Comparison of ENCODE assay signal across 1 cellular context in genomic region chr15:78075490-78076230, GRCh38.
TF ChIP-seq lines count a peak whose summit lies in the region.

No MANE protein-coding gene starts in this region.

TF ChIP-seq in HEK293, 187 proteins besides CTCF, POLR2A, EP300 and RAD21 (continued from another document):
- TF ChIP-seq PRDM2 (tag by site-specific recombination; IDR thresholded peaks at IDR 0.05; ENCODE audit: borderline replicate concordance) (no peak), RBAK (tag by site-specific recombination; IDR thresholded peaks at IDR 0.05) (no peak), ZBTB1 (tag by site-specific recombination; IDR thresholded peaks at IDR 0.05) (no peak), KLF17 (tag by site-specific recombination; IDR thresholded peaks at IDR 0.05) (peak; percentile 43; the same call in 1 of the 2 replicates), TRIM28 (IDR thresholded peaks at IDR 0.05; ENCODE audit: borderline replicate concordance, low read length) (peak; percentile 92; the same call in 1 of the 2 replicates), ZNF692 (tag by site-specific recombination; IDR thresholded peaks at IDR 0.05) (peak; percentile 70), ZNF2 (tag by site-specific recombination; IDR thresholded peaks at IDR 0.05) (0 out of 2 replicates have a peak, but pooled peaks have one; percentile 54), ZNF132 (tag by site-specific recombination; IDR thresholded peaks at IDR 0.05; ENCODE audit: borderline replicate concordance) (no peak), ZNF600 (tag by site-specific recombination; IDR thresholded peaks at IDR 0.05) (peak; percentile 53; the same call in 1 of the 2 replicates), ZBTB17 (tag by site-specific recombination; IDR thresholded peaks at IDR 0.05) (peak; percentile 95), GLIS1 (tag by site-specific recombination; IDR thresholded peaks at IDR 0.05) (peak; percentile 86), ZSCAN23 (tag by site-specific recombination; IDR thresholded peaks at IDR 0.05) (no peak), ZBTB8A (tag by site-specific recombination; IDR thresholded peaks at IDR 0.05) (0 out of 2 replicates have a peak, but pooled peaks have one; percentile 42), KLF1 (tag by site-specific recombination; IDR thresholded peaks at IDR 0.05) (peak; percentile 32; the same call in 1 of the 2 replicates), PRDM1 (tag by site-specific recombination; IDR thresholded peaks at IDR 0.05) (peak; percentile 76), PATZ1 (tag by site-specific recombination; IDR thresholded peaks at IDR 0.05) (peak; percentile 47), ZEB2 (tag by site-specific recombination; IDR thresholded peaks at IDR 0.05) (0 out of 2 replicates have a peak, but pooled peaks have one; percentile 21), FEZF1 (tag by site-specific recombination; IDR thresholded peaks at IDR 0.05) (no peak), PRDM10 (tag by site-specific recombination; IDR thresholded peaks at IDR 0.05) (0 out of 2 replicates have a peak, but pooled peaks have one; percentile 22), SCRT1 (tag by site-specific recombination; IDR thresholded peaks at IDR 0.05; ENCODE audit: borderline replicate concordance) (0 out of 2 replicates have a peak, but pooled peaks have one; percentile 75), ZNF16 (tag by site-specific recombination; IDR thresholded peaks at IDR 0.05; ENCODE audit: low read depth) (no peak), YY2 (tag by site-specific recombination; IDR thresholded peaks at IDR 0.05) (no peak), ZNF580 (tag by site-specific recombination; IDR thresholded peaks at IDR 0.05) (peak; percentile 38; the same call in 1 of the 2 replicates), GLI2 (tag by site-specific recombination; IDR thresholded peaks at IDR 0.05; ENCODE audit: borderline replicate concordance, low read depth) (no peak)
